In genomic region chr20:49138431-49138830, GRCh38 we compare ENCODE assay signal across 2 cellular contexts.
TF ChIP-seq lines count a peak whose summit lies in the region.

No MANE protein-coding gene starts in this region.

TF ChIP-seq in HepG2, 621 proteins besides CTCF, POLR2A, EP300 and RAD21 (continues in another document):
- TF ChIP-seq GZF1 (CRISPR knock-in tag; IDR thresholded peaks at IDR 0.05): no peak
- TF ChIP-seq ZNF121 (CRISPR knock-in tag; IDR thresholded peaks at IDR 0.05): peak; percentile 95
- no peak for TF ChIP-seq PHF20 (CRISPR knock-in tag; IDR thresholded peaks at IDR 0.05)
- TF ChIP-seq ZNF441 (CRISPR knock-in tag; IDR thresholded peaks at IDR 0.05; ENCODE audit: borderline replicate concordance): no peak
- 0 out of 2 replicates have a peak, but pooled peaks have one; percentile 36 for TF ChIP-seq ZFP82 (CRISPR knock-in tag; IDR thresholded peaks at IDR 0.05; ENCODE audit: borderline replicate concordance)
- no peak for TF ChIP-seq IRF1 (CRISPR knock-in tag; IDR thresholded peaks at IDR 0.05; ENCODE audit: low read depth)
- TF ChIP-seq CBFB (CRISPR knock-in tag; IDR thresholded peaks at IDR 0.05): no peak
- no peak for TF ChIP-seq ZNF558 (CRISPR knock-in tag; IDR thresholded peaks at IDR 0.05; ENCODE audit: borderline replicate concordance)
- TF ChIP-seq, protein P1, sequence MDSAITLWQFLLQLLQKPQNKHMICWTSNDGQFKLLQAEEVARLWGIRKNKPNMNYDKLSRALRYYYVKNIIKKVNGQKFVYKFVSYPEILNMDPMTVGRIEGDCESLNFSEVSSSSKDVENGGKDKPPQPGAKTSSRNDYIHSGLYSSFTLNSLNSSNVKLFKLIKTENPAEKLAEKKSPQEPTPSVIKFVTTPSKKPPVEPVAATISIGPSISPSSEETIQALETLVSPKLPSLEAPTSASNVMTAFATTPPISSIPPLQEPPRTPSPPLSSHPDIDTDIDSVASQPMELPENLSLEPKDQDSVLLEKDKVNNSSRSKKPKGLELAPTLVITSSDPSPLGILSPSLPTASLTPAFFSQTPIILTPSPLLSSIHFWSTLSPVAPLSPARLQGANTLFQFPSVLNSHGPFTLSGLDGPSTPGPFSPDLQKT (CRISPR knock-in tag; IDR thresholded peaks at IDR 0.05; ENCODE audit: borderline replicate concordance): no peak
- TF ChIP-seq, protein P2, sequence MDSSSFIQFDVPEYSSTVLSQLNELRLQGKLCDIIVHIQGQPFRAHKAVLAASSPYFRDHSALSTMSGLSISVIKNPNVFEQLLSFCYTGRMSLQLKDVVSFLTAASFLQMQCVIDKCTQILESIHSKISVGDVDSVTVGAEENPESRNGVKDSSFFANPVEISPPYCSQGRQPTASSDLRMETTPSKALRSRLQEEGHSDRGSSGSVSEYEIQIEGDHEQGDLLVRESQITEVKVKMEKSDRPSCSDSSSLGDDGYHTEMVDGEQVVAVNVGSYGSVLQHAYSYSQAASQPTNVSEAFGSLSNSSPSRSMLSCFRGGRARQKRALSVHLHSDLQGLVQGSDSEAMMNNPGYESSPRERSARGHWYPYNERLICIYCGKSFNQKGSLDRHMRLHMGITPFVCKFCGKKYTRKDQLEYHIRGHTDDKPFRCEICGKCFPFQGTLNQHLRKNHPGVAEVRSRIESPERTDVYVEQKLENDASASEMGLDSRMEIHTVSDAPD (CRISPR knock-in tag; IDR thresholded peaks at IDR 0.05): no peak
- TF ChIP-seq ARID5B (CRISPR knock-in tag; IDR thresholded peaks at IDR 0.05): no peak
- no peak for TF ChIP-seq ZNF18 (CRISPR knock-in tag; IDR thresholded peaks at IDR 0.05; ENCODE audit: insufficient replicate concordance)
- peak; percentile 62 for TF ChIP-seq RBM22 (optimal IDR thresholded peaks at IDR 0.05; ENCODE audit: low read length)
- no peak for TF ChIP-seq SALL2 (CRISPR knock-in tag; IDR thresholded peaks at IDR 0.05)
- TF ChIP-seq HOMEZ (CRISPR knock-in tag; IDR thresholded peaks at IDR 0.05; ENCODE audit: low read depth): no peak
- no peak for TF ChIP-seq RORA (CRISPR knock-in tag; IDR thresholded peaks at IDR 0.05)
- no peak for TF ChIP-seq CCDC6 (CRISPR knock-in tag; IDR thresholded peaks at IDR 0.05)
- TF ChIP-seq HOXA5 (CRISPR knock-in tag; IDR thresholded peaks at IDR 0.05): no peak

TF ChIP-seq in K562, 482 proteins besides CTCF, POLR2A, EP300 and RAD21:
- TF ChIP-seq, protein P3, sequence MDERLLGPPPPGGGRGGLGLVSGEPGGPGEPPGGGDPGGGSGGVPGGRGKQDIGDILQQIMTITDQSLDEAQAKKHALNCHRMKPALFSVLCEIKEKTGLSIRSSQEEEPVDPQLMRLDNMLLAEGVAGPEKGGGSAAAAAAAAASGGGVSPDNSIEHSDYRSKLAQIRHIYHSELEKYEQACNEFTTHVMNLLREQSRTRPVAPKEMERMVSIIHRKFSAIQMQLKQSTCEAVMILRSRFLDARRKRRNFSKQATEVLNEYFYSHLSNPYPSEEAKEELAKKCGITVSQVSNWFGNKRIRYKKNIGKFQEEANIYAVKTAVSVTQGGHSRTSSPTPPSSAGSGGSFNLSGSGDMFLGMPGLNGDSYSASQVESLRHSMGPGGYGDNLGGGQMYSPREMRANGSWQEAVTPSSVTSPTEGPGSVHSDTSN (CRISPR knock-in tag; IDR thresholded peaks at IDR 0.05; ENCODE audit: low read depth): no peak
- TF ChIP-seq, protein P3 (tag; conservative IDR thresholded peaks at IDR 0.05; ENCODE audit: low read depth): no peak
- TF ChIP-seq ZNF121 (CRISPR knock-in tag; conservative IDR thresholded peaks at IDR 0.05) (peak; percentile 70), FOXJ3 (CRISPR knock-in tag; IDR thresholded peaks at IDR 0.05) (no peak), ZNF124 (CRISPR knock-in tag; IDR thresholded peaks at IDR 0.05) (no peak), ID3 (CRISPR knock-in tag; IDR thresholded peaks at IDR 0.05) (no peak), ID3 (tag; IDR thresholded peaks at IDR 0.05) (no peak), HES1 (IDR thresholded peaks at IDR 0.05; ENCODE audit: low read depth) (no peak), SAFB2 (IDR thresholded peaks at IDR 0.05; ENCODE audit: borderline replicate concordance, low read depth, low read length, severe bottlenecking) (no peak), POLR2B (IDR thresholded peaks at IDR 0.05; ENCODE audit: low read depth, partially characterized antibody) (no peak), STAT6 (CRISPR knock-in tag; IDR thresholded peaks at IDR 0.05) (no peak), PCBP1 (IDR thresholded peaks at IDR 0.05; ENCODE audit: low read depth, low read length, poor library complexity, severe bottlenecking) (no peak), RBM25 (IDR thresholded peaks at IDR 0.05; ENCODE audit: low read depth, low read length, severe bottlenecking) (peak; percentile 4), ZNF75A (CRISPR knock-in tag; IDR thresholded peaks at IDR 0.05) (no peak), ETV5 (CRISPR knock-in tag; IDR thresholded peaks at IDR 0.05; ENCODE audit: low read depth) (no peak), NR4A1 (CRISPR knock-in tag; IDR thresholded peaks at IDR 0.05) (no peak), NR4A1 (tag; IDR thresholded peaks at IDR 0.05) (no peak)
